8 cellular contexts compared by ENCODE assay signal in the genomic region with DNA sequence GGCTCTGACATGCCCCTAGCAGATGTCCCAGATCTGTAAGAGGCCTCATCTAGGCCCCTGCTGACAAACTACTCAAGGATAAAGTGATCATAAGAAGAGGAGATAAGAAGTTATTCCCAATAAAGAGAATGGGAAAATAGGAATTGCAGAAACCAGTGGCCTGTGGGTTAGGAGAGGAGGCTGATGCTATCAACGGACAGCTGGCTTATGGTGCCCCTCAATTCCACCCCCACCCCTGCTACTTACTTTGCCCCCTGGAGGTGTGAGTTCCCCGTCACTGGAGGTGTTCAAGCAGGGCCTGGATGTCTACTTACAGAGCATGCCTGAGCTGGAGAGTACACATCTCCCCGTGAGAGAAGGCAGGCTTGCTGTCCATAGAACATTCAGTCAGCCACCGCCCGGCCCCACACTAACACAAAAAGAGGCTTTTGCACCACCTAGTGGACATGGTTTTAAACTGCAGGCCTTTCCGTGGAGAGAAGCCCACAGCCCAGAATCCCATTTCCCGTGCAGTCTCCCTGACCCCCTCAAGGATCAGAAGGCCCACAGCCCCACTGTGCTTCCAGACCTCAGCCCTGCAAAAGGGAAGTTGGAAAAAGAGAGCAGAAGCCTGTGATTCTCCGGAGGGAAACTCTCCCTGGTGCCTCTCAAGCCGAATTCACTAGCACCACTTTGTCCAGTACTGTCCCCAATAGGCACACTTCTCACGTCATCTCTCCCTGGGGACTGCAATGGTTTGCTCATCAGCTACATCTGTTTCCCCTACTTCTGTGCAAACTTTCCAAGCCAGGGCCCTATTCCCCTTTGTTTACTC. TPM values are rescaled to one million over a fixed set of nuclear protein-coding genes. Genes with fewer than 3 reads are reported as not detected.
DNase-seq lines count a peak whose midpoint lies in the region; ATAC-seq and TF ChIP-seq lines count a peak whose summit lies in the region.

No MANE protein-coding gene starts in this region.

- peak overlapping the region in 2 of 9 donors; percentile 24 to 55 for H3K27ac Mint-ChIP-seq in naive thymus-derived CD4-positive, alpha-beta T cell
- H3K27ac Mint-ChIP-seq in stimulated activated effector memory CD8-positive, alpha-beta T cell treated with anti-CD3 and anti-CD28 coated beads, Interleukin-12 subunit alpha, Interleukin-12 subunit beta, amount 100 ng/mL, for 72 hours: no peak overlapping the region

- no peaks in the 10 kb centered on the region for H3K9me3 Mint-ChIP-seq in naive thymus-derived CD4-positive, alpha-beta T cell
- H3K9me3 Mint-ChIP-seq in stimulated activated effector memory CD8-positive, alpha-beta T cell treated with anti-CD3 and anti-CD28 coated beads, Interleukin-12 subunit alpha, Interleukin-12 subunit beta, amount 100 ng/mL, for 72 hours: no peaks in the 10 kb centered on the region

- no peak overlapping the region for H3K27ac ChIP-seq in OCI-LY3 (ENCODE audit: low read length)
- no peak overlapping the region for H3K27ac ChIP-seq in naive thymus-derived CD4-positive, alpha-beta T cell (ENCODE audit: low read depth, low read length)

- peak overlapping the region; percentile 86; the same call in 1 of the 2 replicates for H2AFZ ChIP-seq in OCI-LY3 (ENCODE audit: low read depth, low read length)

- no peak overlapping the region for H3K4me3 Mint-ChIP-seq in naive thymus-derived CD4-positive, alpha-beta T cell
- H3K4me3 Mint-ChIP-seq in stimulated activated effector memory CD8-positive, alpha-beta T cell treated with anti-CD3 and anti-CD28 coated beads, Interleukin-12 subunit alpha, Interleukin-12 subunit beta, amount 100 ng/mL, for 72 hours: no peak overlapping the region

- peaks cover 0 to 3% (median 0%) of the 10 kb centered on the region in 5 donors for H3K36me3 Mint-ChIP-seq in naive thymus-derived CD4-positive, alpha-beta T cell
- H3K36me3 Mint-ChIP-seq in stimulated activated effector memory CD8-positive, alpha-beta T cell treated with anti-CD3 and anti-CD28 coated beads, Interleukin-12 subunit alpha, Interleukin-12 subunit beta, amount 100 ng/mL, for 72 hours: no peaks in the 10 kb centered on the region

- TF ChIP-seq CTCF in GM12874 (IDR thresholded peaks at IDR 0.05; ENCODE audit: insufficient read depth, low read depth, low read length) (peak; percentile 76), OCI-LY3 (IDR thresholded peaks at IDR 0.05; ENCODE audit: low read depth, low read length) (peak; percentile 94), epithelial cell of proximal tubule (conservative IDR thresholded peaks at IDR 0.05; ENCODE audit: low read depth, low read length) (peak; percentile 83)

- H3K9ac ChIP-seq in OCI-LY3 (ENCODE audit: low read length): no peak overlapping the region

- intact Hi-C loops in naive thymus-derived CD4-positive, alpha-beta T cell (cut with micrococcal nuclease): loop anchor here (1.0 to 2.0 kb wide), 12 partner anchors 19 to 838 kb away; a partner anchor contains a TSS

- DNase-seq in KG1 (lab: John Stamatoyannopoulos, UW) (peak; percentile 66), activated T-cell treated with anti-CD3 and anti-CD28 coated beads for 1 hour (ENCODE audit: low read depth) (peak; percentile 58), epithelial cell of proximal tubule (ENCODE audit: low read depth) (no peak)
- peak; percentile 37 to 74 (median 66) for DNase-seq in naive thymus-derived CD4-positive, alpha-beta T cell
- DNase-seq in stimulated activated effector memory CD8-positive, alpha-beta T cell treated with anti-CD3 and anti-CD28 coated beads, Interleukin-12 subunit alpha, Interleukin-12 subunit beta, amount 100 ng/mL, for 72 hours (ENCODE audit: low spot score in 2 of 2): peak; percentile 55 to 80

- POLR2A ChIA-PET in naive thymus-derived CD4-positive, alpha-beta T cell (lab: Charles Lee): no interaction called here

- H3K4me3 ChIP-seq in OCI-LY3 (ENCODE audit: low read length) (peak overlapping the region; percentile 47), epithelial cell of proximal tubule (ENCODE audit: low read depth, low read length) (no peak overlapping the region)
- no peak overlapping the region for H3K4me3 ChIP-seq in naive thymus-derived CD4-positive, alpha-beta T cell (ENCODE audit: low read length)

- CTCF ChIA-PET in naive thymus-derived CD4-positive, alpha-beta T cell (lab: Charles Lee): interaction anchor here (0.5 to 1.4 kb wide), 3 partner anchors 20 to 698 kb away, joined by 3 to 4 read pairs (median 3); a partner anchor contains a TSS

- H3K9me3 ChIP-seq in OCI-LY3 (ENCODE audit: insufficient read depth, low read length): no peaks in the 10 kb centered on the region
- no peaks in the 10 kb centered on the region for H3K9me3 ChIP-seq in naive thymus-derived CD4-positive, alpha-beta T cell (ENCODE audit: control insufficient read depth in 2 of 3, low read length in 3 of 3)

- peak overlapping the region; percentile 60 for H3K4me2 ChIP-seq in OCI-LY3 (ENCODE audit: low read length)

- no peaks in the 10 kb centered on the region for H3K27me3 ChIP-seq in OCI-LY3 (ENCODE audit: low read depth, low read length)
- no peaks in the 10 kb centered on the region for H3K27me3 ChIP-seq in naive thymus-derived CD4-positive, alpha-beta T cell (ENCODE audit: control insufficient read depth in 2 of 2, insufficient read depth in 2 of 2, low read length in 2 of 2)

- no peaks in the 10 kb centered on the region for H3K79me2 ChIP-seq in OCI-LY3 (ENCODE audit: low read length)

- H3K4me1 Mint-ChIP-seq in naive thymus-derived CD4-positive, alpha-beta T cell: peaks cover 0 to 30% (median 4%) of the 10 kb centered on the region in 7 donors
- H3K4me1 Mint-ChIP-seq in stimulated activated effector memory CD8-positive, alpha-beta T cell treated with anti-CD3 and anti-CD28 coated beads, Interleukin-12 subunit alpha, Interleukin-12 subunit beta, amount 100 ng/mL, for 72 hours: peaks cover 45% of the 10 kb centered on the region

- H3K36me3 ChIP-seq in OCI-LY3 (replicated peaks; ENCODE audit: low read depth, low read length): no peaks in the 10 kb centered on the region
- H3K36me3 ChIP-seq in naive thymus-derived CD4-positive, alpha-beta T cell (ENCODE audit: control insufficient read depth in 2 of 3, insufficient read depth in 3 of 3, low read length in 3 of 3): no peaks in the 10 kb centered on the region

- peak; percentile 95 for ATAC-seq in naive thymus-derived CD4-positive, alpha-beta T cell
- ATAC-seq in stimulated activated effector memory CD8-positive, alpha-beta T cell treated with anti-CD3 and anti-CD28 coated beads, Interleukin-12 subunit alpha, Interleukin-12 subunit beta, amount 100 ng/mL, for 72 hours: peak; percentile 77
- ATAC-seq in HG03097 (IDR thresholded peaks at IDR 0.05; ENCODE audit: low FRiP score, unreplicated experiment): no peak

- H3K27me3 Mint-ChIP-seq in naive thymus-derived CD4-positive, alpha-beta T cell: peaks cover 0 to 15% (median 4%) of the 10 kb centered on the region in 5 donors

- H4K20me1 ChIP-seq in OCI-LY3 (ENCODE audit: insufficient read depth, low read length): no peaks in the 10 kb centered on the region

- H3K4me1 ChIP-seq in OCI-LY3 (ENCODE audit: low read length): peaks cover 28% of the 10 kb centered on the region
- peaks cover 4 to 6% of the 10 kb centered on the region in 2 donors for H3K4me1 ChIP-seq in naive thymus-derived CD4-positive, alpha-beta T cell (ENCODE audit: control insufficient read depth in 2 of 2, insufficient read depth in 2 of 2, low read length in 2 of 2)

RNA-seq across cellular contexts. Expression of a gene that starts 23.8 kb away (rescaled TPM):
- total RNA-seq in epithelial cell of proximal tubule: under 0.01 TPM in 1 of 2 replicates, not detected in the other
- under 1 TPM in 1 of 5 experiments, not detected in 4; 0.05 TPM for total RNA-seq in naive thymus-derived CD4-positive, alpha-beta T cell
- polyA plus RNA-seq in naive thymus-derived CD4-positive, alpha-beta T cell: not detected

RNA-seq across cellular contexts. Expression of a gene that starts 27.0 kb away (rescaled TPM):
- 0.87 and 3.2 TPM in 2 replicates for total RNA-seq in epithelial cell of proximal tubule
- total RNA-seq in naive thymus-derived CD4-positive, alpha-beta T cell: 10 to 100 TPM in 1 of 5 experiments, under 1 TPM in 2, not detected in 2; 0.32 to 12.5 (median 0.40) TPM
- polyA plus RNA-seq in naive thymus-derived CD4-positive, alpha-beta T cell: 1 to 10 TPM in 1 of 2 donors, under 1 TPM in 1; 0.79 to 1.1 TPM
